In genomic region chr2:241866896-241867631, GRCh38 we compare ENCODE assay signal across 25 cellular contexts. TPM values are rescaled to one million over a fixed set of nuclear protein-coding genes. Genes with fewer than 3 reads are reported as not detected.
DNase-seq lines count a peak whose midpoint lies in the region; ATAC-seq and TF ChIP-seq lines count a peak whose summit lies in the region.
"Had no signal": no experiment of that assay in that cellular context is flagged by ENCODE, and none has a peak within 500 bp of the region (broad histone marks: within the 10 kb centered on the region; RNA-seq: fewer than 3 reads in every experiment).

No MANE protein-coding gene starts in this region.

- peaks cover 10% of the 10 kb centered on the region for H3K9me3 Mint-ChIP-seq in activated CD8-positive, alpha-beta T cell treated with anti-CD3 and anti-CD28 coated beads for 36 hours
- no peaks in the 10 kb centered on the region for H3K9me3 Mint-ChIP-seq in activated CD8-positive, alpha-beta T cell treated with anti-CD3 and anti-CD28 coated beads, Interleukin-2, amount 10 ng/mL, durations not matched to agents 7 days and 5 days (ENCODE audit: insufficient read depth)
- H3K9me3 Mint-ChIP-seq in stimulated activated effector memory CD8-positive, alpha-beta T cell treated with anti-CD3 and anti-CD28 coated beads, Interleukin-12 subunit alpha, Interleukin-12 subunit beta, amount 100 ng/mL, for 72 hours: peaks cover 5% of the 10 kb centered on the region
- no peaks in the 10 kb centered on the region for H3K9me3 Mint-ChIP-seq in activated CD4-positive, alpha-beta memory T cell treated with anti-CD3 and anti-CD28 coated beads for 36 hours

- no peaks in the 10 kb centered on the region for H3K9me3 ChIP-seq in Loucy (ENCODE audit: insufficient read depth, low read depth, low read length)
- no peaks in the 10 kb centered on the region for H3K9me3 ChIP-seq in left ventricle myocardium inferior (replicated peaks)
- H3K9me3 ChIP-seq: adrenal gland, transverse colon had no signal

- peaks cover 16% of the 10 kb centered on the region for H3K27me3 Mint-ChIP-seq in activated CD8-positive, alpha-beta T cell treated with anti-CD3 and anti-CD28 coated beads for 36 hours
- H3K27me3 Mint-ChIP-seq in activated CD8-positive, alpha-beta T cell treated with anti-CD3 and anti-CD28 coated beads, Interleukin-2, amount 10 ng/mL, durations not matched to agents 7 days and 5 days (ENCODE audit: low read depth): peaks cover 20% of the 10 kb centered on the region
- peaks cover 4% of the 10 kb centered on the region for H3K27me3 Mint-ChIP-seq in activated CD4-positive, alpha-beta memory T cell treated with anti-CD3 and anti-CD28 coated beads for 36 hours

- H3K27ac Mint-ChIP-seq in activated CD8-positive, alpha-beta T cell treated with anti-CD3 and anti-CD28 coated beads for 36 hours: no peak overlapping the region
- H3K27ac Mint-ChIP-seq in activated CD8-positive, alpha-beta T cell treated with anti-CD3 and anti-CD28 coated beads, Interleukin-2, amount 10 ng/mL, durations not matched to agents 7 days and 5 days: no peak overlapping the region
- H3K27ac Mint-ChIP-seq in stimulated activated effector memory CD8-positive, alpha-beta T cell treated with anti-CD3 and anti-CD28 coated beads, Interleukin-12 subunit alpha, Interleukin-12 subunit beta, amount 100 ng/mL, for 72 hours: no peak overlapping the region
- no peak overlapping the region for H3K27ac Mint-ChIP-seq in activated CD4-positive, alpha-beta memory T cell treated with anti-CD3 and anti-CD28 coated beads for 36 hours
- H3K27ac Mint-ChIP-seq: B cell had no signal

- DNase-seq in activated CD8-positive, alpha-beta T cell treated with anti-CD3 and anti-CD28 coated beads for 36 hours: peak; percentile 36
- DNase-seq in activated CD8-positive, alpha-beta T cell treated with anti-CD3 and anti-CD28 coated beads, Interleukin-2, amount 10 ng/mL, durations not matched to agents 7 days and 5 days: no peak
- peak; percentile 11 for DNase-seq in left ventricle myocardium inferior
- DNase-seq in stimulated activated effector memory CD8-positive, alpha-beta T cell treated with anti-CD3 and anti-CD28 coated beads, Interleukin-12 subunit alpha, Interleukin-12 subunit beta, amount 100 ng/mL, for 72 hours (ENCODE audit: low spot score in 2 of 2): no peak
- no peak for DNase-seq in activated CD4-positive, alpha-beta memory T cell treated with anti-CD3 and anti-CD28 coated beads for 36 hours
- no peak for DNase-seq in amygdala (lab: John Stamatoyannopoulos, UW)
- DNase-seq: activated CD4-positive, alpha-beta T cell treated with anti-CD3 and anti-CD28 coated beads, Interleukin-2, amount 50 U/mL, for 48 hours; activated gamma-delta T cell treated with Interleukin-2 at 50 U/mL for 16 hours; activated T-cell treated with anti-CD3 and anti-CD28 coated beads for 4 hours; NCI-H1105; NCI-H2029; NCI-H446; stimulated activated CD4-positive, alpha-beta T cell treated with anti-CD3 and anti-CD28 coated beads, Interleukin-4, amount 100 ng/mL, for 1 hour; stimulated activated naive CD4-positive, alpha-beta T cell treated with Interleukin-2 at 50 U/mL for 16 hours; transverse colon had no signal

- no peak overlapping the region for H3K9ac ChIP-seq in Loucy (ENCODE audit: low read depth, low read length, poor library complexity, severe bottlenecking)

- no peaks in the 10 kb centered on the region for H4K20me1 ChIP-seq in Loucy (ENCODE audit: insufficient read depth, low read length, poor library complexity, severe bottlenecking)

- no peaks in the 10 kb centered on the region for H3K27me3 ChIP-seq in Loucy (ENCODE audit: insufficient read depth, low read length, poor library complexity, severe bottlenecking)
- peaks cover 97% of the 10 kb centered on the region for H3K27me3 ChIP-seq in left ventricle myocardium inferior (ENCODE audit: low read depth)

- no peaks in the 10 kb centered on the region for H3K79me2 ChIP-seq in Loucy (ENCODE audit: insufficient read depth, low read length)

- no peak overlapping the region for H2AFZ ChIP-seq in Loucy (ENCODE audit: low read length)

- H3K4me3 Mint-ChIP-seq in activated CD8-positive, alpha-beta T cell treated with anti-CD3 and anti-CD28 coated beads for 36 hours: no peak overlapping the region
- no peak overlapping the region for H3K4me3 Mint-ChIP-seq in activated CD8-positive, alpha-beta T cell treated with anti-CD3 and anti-CD28 coated beads, Interleukin-2, amount 10 ng/mL, durations not matched to agents 7 days and 5 days
- peak overlapping the region; percentile 66 for H3K4me3 Mint-ChIP-seq in stimulated activated effector memory CD8-positive, alpha-beta T cell treated with anti-CD3 and anti-CD28 coated beads, Interleukin-12 subunit alpha, Interleukin-12 subunit beta, amount 100 ng/mL, for 72 hours
- H3K4me3 Mint-ChIP-seq in activated CD4-positive, alpha-beta memory T cell treated with anti-CD3 and anti-CD28 coated beads for 36 hours: no peak overlapping the region
- H3K4me3 Mint-ChIP-seq: B cell had no signal

- peaks cover 76% of the 10 kb centered on the region for H3K4me1 Mint-ChIP-seq in activated CD8-positive, alpha-beta T cell treated with anti-CD3 and anti-CD28 coated beads for 36 hours (ENCODE audit: low read depth)
- H3K4me1 Mint-ChIP-seq in activated CD8-positive, alpha-beta T cell treated with anti-CD3 and anti-CD28 coated beads, Interleukin-2, amount 10 ng/mL, durations not matched to agents 7 days and 5 days (ENCODE audit: low read depth): peaks cover 72% of the 10 kb centered on the region
- H3K4me1 Mint-ChIP-seq in stimulated activated effector memory CD8-positive, alpha-beta T cell treated with anti-CD3 and anti-CD28 coated beads, Interleukin-12 subunit alpha, Interleukin-12 subunit beta, amount 100 ng/mL, for 72 hours: peaks cover 84% of the 10 kb centered on the region
- H3K4me1 Mint-ChIP-seq in activated CD4-positive, alpha-beta memory T cell treated with anti-CD3 and anti-CD28 coated beads for 36 hours (ENCODE audit: low read depth): peaks cover 70% of the 10 kb centered on the region

- TF ChIP-seq CTCF in activated CD8-positive, alpha-beta T cell treated with anti-CD3 and anti-CD28 coated beads for 36 hours (IDR thresholded peaks at IDR 0.05): no peak
- TF ChIP-seq CTCF in Loucy (conservative IDR thresholded peaks at IDR 0.05; ENCODE audit: low read length) (no peak), left ventricle myocardium inferior (IDR thresholded peaks at IDR 0.05; ENCODE audit: borderline replicate concordance) (no peak)

- H3K36me3 ChIP-seq in Loucy (ENCODE audit: insufficient read depth, low read length) (no peaks in the 10 kb centered on the region), left ventricle myocardium inferior (no peaks in the 10 kb centered on the region)
- H3K36me3 ChIP-seq: adrenal gland, transverse colon had no signal

- no peak overlapping the region for H3K27ac ChIP-seq in left ventricle myocardium inferior (replicated peaks)
- H3K27ac ChIP-seq: adrenal gland, transverse colon, VCaP had no signal

- no peak for ATAC-seq in activated CD8-positive, alpha-beta T cell treated with anti-CD3 and anti-CD28 coated beads for 36 hours
- no peak for ATAC-seq in activated CD8-positive, alpha-beta T cell treated with anti-CD3 and anti-CD28 coated beads, Interleukin-2, amount 10 ng/mL, durations not matched to agents 7 days and 5 days
- no peak for ATAC-seq in stimulated activated effector memory CD8-positive, alpha-beta T cell treated with anti-CD3 and anti-CD28 coated beads, Interleukin-12 subunit alpha, Interleukin-12 subunit beta, amount 100 ng/mL, for 72 hours
- ATAC-seq in GM19467 (IDR thresholded peaks at IDR 0.05; ENCODE audit: unreplicated experiment): no peak

- no peak overlapping the region for H3K4me3 ChIP-seq in Loucy (ENCODE audit: low read length, poor library complexity, severe bottlenecking)
- no peak overlapping the region for H3K4me3 ChIP-seq in left ventricle myocardium inferior
- H3K4me3 ChIP-seq: adrenal gland, transverse colon had no signal

- CTCF ChIA-PET in activated CD8-positive, alpha-beta T cell treated with anti-CD3 and anti-CD28 coated beads for 36 hours (lab: Charles Lee): interaction anchor here (0.7 to 3.7 kb wide), 4 partner anchors 11 to 133 kb away, joined by 3 to 62 read pairs (median 5); partner anchors contain the start of gene D2HGDH
- CTCF ChIA-PET in activated CD8-positive, alpha-beta T cell treated with anti-CD3 and anti-CD28 coated beads, Interleukin-2, amount 10 ng/mL, durations not matched to agents 7 days and 5 days (lab: Charles Lee): interaction anchor here (0.7 to 2.7 kb wide), 3 partner anchors 8 to 12 kb away, joined by 4 to 19 read pairs (median 4); no protein-coding TSS in a partner anchor
- CTCF ChIA-PET in activated CD4-positive, alpha-beta memory T cell treated with anti-CD3 and anti-CD28 coated beads for 36 hours (lab: Charles Lee): interaction anchor here (0.8 to 2.9 kb wide), 2 partner anchors 11 to 32 kb away, joined by 4 to 36 read pairs; no protein-coding TSS in a partner anchor

- no peaks in the 10 kb centered on the region for H3K9me2 ChIP-seq in Loucy (replicated peaks; ENCODE audit: low read depth, low read length)

- peaks cover 7% of the 10 kb centered on the region for H3F3A ChIP-seq in Loucy (ENCODE audit: low read depth)

- peak overlapping the region; percentile 8 for H3K4me2 ChIP-seq in Loucy (ENCODE audit: low read depth, low read length, poor library complexity, severe bottlenecking)

- intact Hi-C loops in activated CD8-positive, alpha-beta T cell treated with anti-CD3 and anti-CD28 coated beads for 36 hours (cut with micrococcal nuclease): loop anchor here (10.0 kb wide), 1 partner anchor 132 kb away; the partner anchor contains the start of gene D2HGDH
- intact Hi-C loops in left ventricle myocardium inferior (cut with micrococcal nuclease): no loop called here
- intact Hi-C loops in activated CD4-positive, alpha-beta memory T cell treated with anti-CD3 and anti-CD28 coated beads for 36 hours (cut with micrococcal nuclease): no loop called here

- POLR2A ChIA-PET in activated CD8-positive, alpha-beta T cell treated with anti-CD3 and anti-CD28 coated beads for 36 hours (lab: Charles Lee): interaction anchor here (0.9 to 3.1 kb wide), 5 partner anchors 11 to 132 kb away, joined by 3 to 11 read pairs (median 8); partner anchors contain the start of gene D2HGDH
- POLR2A ChIA-PET in activated CD8-positive, alpha-beta T cell treated with anti-CD3 and anti-CD28 coated beads, Interleukin-2, amount 10 ng/mL, durations not matched to agents 7 days and 5 days (lab: Charles Lee): interaction anchor here (1.2 to 2.0 kb wide), 3 partner anchors 11 to 165 kb away, joined by 3 to 4 read pairs (median 4); partner anchors contain the start of gene ING5
- POLR2A ChIA-PET in activated CD4-positive, alpha-beta memory T cell treated with anti-CD3 and anti-CD28 coated beads for 36 hours (lab: Charles Lee): interaction anchor here (0.6 to 1.7 kb wide), 3 partner anchors 82 to 166 kb away, joined by 3 to 5 read pairs (median 3); no protein-coding TSS in a partner anchor

- peaks cover 3% of the 10 kb centered on the region for H3K36me3 Mint-ChIP-seq in activated CD8-positive, alpha-beta T cell treated with anti-CD3 and anti-CD28 coated beads for 36 hours (ENCODE audit: low read depth)
- H3K36me3 Mint-ChIP-seq in activated CD8-positive, alpha-beta T cell treated with anti-CD3 and anti-CD28 coated beads, Interleukin-2, amount 10 ng/mL, durations not matched to agents 7 days and 5 days (ENCODE audit: low read depth): peaks cover 7% of the 10 kb centered on the region
- peaks cover 42% of the 10 kb centered on the region for H3K36me3 Mint-ChIP-seq in stimulated activated effector memory CD8-positive, alpha-beta T cell treated with anti-CD3 and anti-CD28 coated beads, Interleukin-12 subunit alpha, Interleukin-12 subunit beta, amount 100 ng/mL, for 72 hours
- H3K36me3 Mint-ChIP-seq in activated CD4-positive, alpha-beta memory T cell treated with anti-CD3 and anti-CD28 coated beads for 36 hours: no peaks in the 10 kb centered on the region

- H3K4me1 ChIP-seq in Loucy (ENCODE audit: insufficient read depth, low read length, poor library complexity, severe bottlenecking) (peaks cover 63% of the 10 kb centered on the region), left ventricle myocardium inferior (peaks cover 5% of the 10 kb centered on the region)
- H3K4me1 ChIP-seq: adrenal gland, transverse colon had no signal

RNA-seq across cellular contexts. Expression of gene RTP5, which starts 2.5 kb away (rescaled TPM):
- total RNA-seq in activated CD8-positive, alpha-beta T cell treated with anti-CD3 and anti-CD28 coated beads for 36 hours: under 1 TPM; 0.22 to 0.29 TPM
- not detected for total RNA-seq in activated CD8-positive, alpha-beta T cell treated with anti-CD3 and anti-CD28 coated beads, Interleukin-2, amount 10 ng/mL, durations not matched to agents 7 days and 5 days
- total RNA-seq in left ventricle myocardium inferior: not detected
- total RNA-seq in activated CD4-positive, alpha-beta memory T cell treated with anti-CD3 and anti-CD28 coated beads for 36 hours: under 1 TPM; 0.10 to 0.12 TPM
- total RNA-seq: B cell, bronchial epithelial cell, dermis microvascular lymphatic vessel endothelial cell, endothelial cell of umbilical vein, H4, SK-MEL-5 had no signal

RNA-seq across cellular contexts. Expression of gene PDCD1, which starts 8.4 kb away (rescaled TPM):
- total RNA-seq in activated CD8-positive, alpha-beta T cell treated with anti-CD3 and anti-CD28 coated beads for 36 hours: 10 to 100 TPM; 19.4 to 20.3 TPM
- total RNA-seq in activated CD8-positive, alpha-beta T cell treated with anti-CD3 and anti-CD28 coated beads, Interleukin-2, amount 10 ng/mL, durations not matched to agents 7 days and 5 days: 1 to 10 TPM; 2.4 to 2.5 TPM
- total RNA-seq in left ventricle myocardium inferior: 3.3 TPM
- 10 to 100 TPM; 47.4 to 47.6 TPM for total RNA-seq in activated CD4-positive, alpha-beta memory T cell treated with anti-CD3 and anti-CD28 coated beads for 36 hours
- total RNA-seq: bronchial epithelial cell, dermis microvascular lymphatic vessel endothelial cell, endothelial cell of umbilical vein, H4, SK-MEL-5 had no signal

RNA-seq across cellular contexts. Expression of gene NEU4, which starts 58.1 kb away (rescaled TPM):
- total RNA-seq in activated CD8-positive, alpha-beta T cell treated with anti-CD3 and anti-CD28 coated beads for 36 hours: under 1 TPM; 0.38 to 0.54 TPM
- under 1 TPM; 0.31 to 0.45 TPM for total RNA-seq in activated CD8-positive, alpha-beta T cell treated with anti-CD3 and anti-CD28 coated beads, Interleukin-2, amount 10 ng/mL, durations not matched to agents 7 days and 5 days
- total RNA-seq in left ventricle myocardium inferior: not detected
- total RNA-seq in activated CD4-positive, alpha-beta memory T cell treated with anti-CD3 and anti-CD28 coated beads for 36 hours: under 1 TPM; 0.31 to 0.36 TPM
- total RNA-seq: B cell, bronchial epithelial cell, endothelial cell of umbilical vein, H4, SK-MEL-5 had no signal

Comparison
In these comparisons a context has a peak if more than half of its experiments do, and no peak if none do; other contexts are left out.
1. DNase-seq: peak in activated CD8-positive, alpha-beta T cell treated with anti-CD3 and anti-CD28 coated beads for 36 hours (single experiment) and left ventricle myocardium inferior (single experiment); none in activated CD8-positive, alpha-beta T cell treated with anti-CD3 and anti-CD28 coated beads, Interleukin-2, amount 10 ng/mL, durations not matched to agents 7 days and 5 days (single experiment), stimulated activated effector memory CD8-positive, alpha-beta T cell treated with anti-CD3 and anti-CD28 coated beads, Interleukin-12 subunit alpha, Interleukin-12 subunit beta, amount 100 ng/mL, for 72 hours (0 of 2), activated CD4-positive, alpha-beta memory T cell treated with anti-CD3 and anti-CD28 coated beads for 36 hours (single experiment) and amygdala (0 of 56).